12 cellular contexts compared by ENCODE assay signal in genomic region chr20:46695888-46696287, GRCh38. TPM values are rescaled to one million over a fixed set of nuclear protein-coding genes. Genes with fewer than 3 reads are reported as not detected.
DNase-seq lines count a peak whose midpoint lies in the region; ATAC-seq and TF ChIP-seq lines count a peak whose summit lies in the region.
"Had no signal": no experiment of that assay in that cellular context is flagged by ENCODE, and none has a peak within 500 bp of the region (broad histone marks: within the 10 kb centered on the region; RNA-seq: fewer than 3 reads in every experiment).

No MANE protein-coding gene starts in this region.

- peaks cover 9% of the 10 kb centered on the region for H3K27me3 Mint-ChIP-seq in HFFc6 (ENCODE audit: insufficient read depth)

- peaks cover 5% of the 10 kb centered on the region for H3K4me1 ChIP-seq in NT2/D1 (ENCODE audit: insufficient read depth, insufficient read length)
- no peaks in the 10 kb centered on the region for H3K4me1 ChIP-seq in tibial artery

- H3K36me3 ChIP-seq in NT2/D1 (ENCODE audit: insufficient read depth, insufficient read length, low read length) (no peaks in the 10 kb centered on the region), tibial artery (no peaks in the 10 kb centered on the region)

- ATAC-seq in HG02884 (IDR thresholded peaks at IDR 0.05; ENCODE audit: unreplicated experiment) (no peak), GM21529 (IDR thresholded peaks at IDR 0.05; ENCODE audit: unreplicated experiment) (no peak)
- ATAC-seq: stimulated activated memory B cell treated with anti-CD40 and anti-IgM and Interleukin-4, amounts not matched to agents 10 μg/mL and 1 μg/mL and 100 μg/mL, for 72 hours had no signal

- no peak overlapping the region for H3K27ac ChIP-seq in tibial artery
- H3K27ac ChIP-seq: coronary artery had no signal

- TF ChIP-seq CTCF in HFFc6 (IDR thresholded peaks at IDR 0.05) (no peak), fibroblast of pulmonary artery (IDR thresholded peaks at IDR 0.05; ENCODE audit: low read length, missing control alignments) (no peak), tibial artery (IDR thresholded peaks at IDR 0.05) (no peak)

- H3K4me3 Mint-ChIP-seq in HFFc6 = no peak overlapping the region
- H3K4me3 Mint-ChIP-seq: activated T-helper 1 cell treated with anti-CD3 and anti-CD28 coated beads, Interleukin-12 subunit alpha, Interleukin-12 subunit beta, Interleukin-2, Interleukin-4 antibody, amounts not matched to agents 30 ng/mL and 10 ng/mL and 1 ng/mL, durations not matched to agents 14 hours and 24 hours and 36 hours; stimulated activated memory B cell treated with anti-CD40 and anti-IgM and Interleukin-4, amounts not matched to agents 10 μg/mL and 1 μg/mL and 100 μg/mL, for 72 hours had no signal

- H3K27ac Mint-ChIP-seq in HFFc6 = peak overlapping the region; percentile 61
- H3K27ac Mint-ChIP-seq: activated T-helper 1 cell treated with anti-CD3 and anti-CD28 coated beads, Interleukin-12 subunit alpha, Interleukin-12 subunit beta, Interleukin-2, Interleukin-4 antibody, amounts not matched to agents 30 ng/mL and 10 ng/mL and 1 ng/mL, durations not matched to agents 14 hours and 24 hours and 36 hours; stimulated activated memory B cell treated with anti-CD40 and anti-IgM and Interleukin-4, amounts not matched to agents 10 μg/mL and 1 μg/mL and 100 μg/mL, for 72 hours had no signal

- H3K9me3 Mint-ChIP-seq in HFFc6 = no peaks in the 10 kb centered on the region; the same call in 1 of the 2 replicates
- H3K9me3 Mint-ChIP-seq: activated T-helper 1 cell treated with anti-CD3 and anti-CD28 coated beads, Interleukin-12 subunit alpha, Interleukin-12 subunit beta, Interleukin-2, Interleukin-4 antibody, amounts not matched to agents 30 ng/mL and 10 ng/mL and 1 ng/mL, durations not matched to agents 14 hours and 24 hours and 36 hours; stimulated activated memory B cell treated with anti-CD40 and anti-IgM and Interleukin-4, amounts not matched to agents 10 μg/mL and 1 μg/mL and 100 μg/mL, for 72 hours had no signal

- H3K9ac ChIP-seq in NT2/D1 (ENCODE audit: insufficient read length, low read depth) = peak overlapping the region; percentile 39

- peaks cover 29% of the 10 kb centered on the region for H3K4me1 Mint-ChIP-seq in HFFc6 (ENCODE audit: low read depth)
- H3K4me1 Mint-ChIP-seq: stimulated activated memory B cell treated with anti-CD40 and anti-IgM and Interleukin-4, amounts not matched to agents 10 μg/mL and 1 μg/mL and 100 μg/mL, for 72 hours had no signal

- H3K27me3 ChIP-seq in NT2/D1 (ENCODE audit: insufficient read depth, insufficient read length) = no peaks in the 10 kb centered on the region
- peaks cover 0 to 13% of the 10 kb centered on the region in 2 donors for H3K27me3 ChIP-seq in tibial artery

- peaks cover 5% of the 10 kb centered on the region; the same call in 1 of the 2 replicates for H3K9me3 ChIP-seq in NT2/D1 (ENCODE audit: insufficient read depth, low read length)
- no peaks in the 10 kb centered on the region for H3K9me3 ChIP-seq in tibial artery

- DNase-seq in AG08396 (ENCODE audit: low spot score) (peak; percentile 62), HFFc6 (peak; percentile 58), NT2/D1 (ENCODE audit: low read depth, low spot score) (no peak), fibroblast of pulmonary artery (ENCODE audit: low read depth) (peak; percentile 43), tibial artery (no peak), NCI-H1694 (lab: John Stamatoyannopoulos, UW) (no peak)
- DNase-seq: stimulated activated CD4-positive, alpha-beta T cell treated with anti-CD3 and anti-CD28 coated beads, Interleukin-12 subunit alpha, Interleukin-12 subunit beta, amount 100 ng/mL, for 4 hours had no signal

- intact Hi-C loops in tibial artery (cut with DNase I; ENCODE audit: low total_unique reads) = no loop called here

- H3K36me3 Mint-ChIP-seq in HFFc6 (ENCODE audit: low read depth) = no peaks in the 10 kb centered on the region
- H3K36me3 Mint-ChIP-seq: stimulated activated memory B cell treated with anti-CD40 and anti-IgM and Interleukin-4, amounts not matched to agents 10 μg/mL and 1 μg/mL and 100 μg/mL, for 72 hours had no signal

- H3K4me3 ChIP-seq in NT2/D1 (ENCODE audit: insufficient read length, low read depth) (no peak overlapping the region), fibroblast of pulmonary artery (replicated peaks; ENCODE audit: low read depth, low read length) (no peak overlapping the region), tibial artery (no peak overlapping the region)
- H3K4me3 ChIP-seq: coronary artery had no signal

RNA-seq across cellular contexts. Expression of gene TP53RK, which starts 6.6 kb away (rescaled TPM):
- 10 to 100 TPM; 14.8 to 20.0 (median 15.8) TPM for total RNA-seq in HFFc6 (2021; fragmentation: NEBNext Ultra II Directional; extraction: Animal tissue kit (Norgen Biotek cat#: 25700))

RNA-seq across cellular contexts. Expression of gene SLC2A10, which starts 13.6 kb away (rescaled TPM):
- 10 to 100 TPM; 27.0 to 36.4 (median 30.5) TPM for total RNA-seq in HFFc6 (2021; fragmentation: NEBNext Ultra II Directional; extraction: Animal tissue kit (Norgen Biotek cat#: 25700))
- total RNA-seq: activated T-helper 1 cell treated with anti-CD3 and anti-CD28 coated beads, Interleukin-12 subunit alpha, Interleukin-12 subunit beta, Interleukin-2, Interleukin-4 antibody, amounts not matched to agents 30 ng/mL and 10 ng/mL and 1 ng/mL, durations not matched to agents 14 hours and 24 hours and 36 hours had no signal

RNA-seq across cellular contexts. Expression of gene SLC13A3, which starts 44.6 kb away (rescaled TPM):
- 1 to 10 TPM; 2.3 to 3.5 (median 2.7) TPM for total RNA-seq in HFFc6 (2021; fragmentation: NEBNext Ultra II Directional; extraction: Animal tissue kit (Norgen Biotek cat#: 25700))
- total RNA-seq: activated T-helper 1 cell treated with anti-CD3 and anti-CD28 coated beads, Interleukin-12 subunit alpha, Interleukin-12 subunit beta, Interleukin-2, Interleukin-4 antibody, amounts not matched to agents 30 ng/mL and 10 ng/mL and 1 ng/mL, durations not matched to agents 14 hours and 24 hours and 36 hours had no signal

Comparison
In these comparisons a context has a peak if more than half of its experiments do, and no peak if none do; other contexts are left out.
1. DNase-seq: peak in AG08396 (single experiment), HFFc6 (single experiment) and fibroblast of pulmonary artery (single experiment); none in NT2/D1 (single experiment), tibial artery (0 of 2) and NCI-H1694 (single experiment).